ENCODE assay signal across 20 cellular contexts in the genomic region with DNA sequence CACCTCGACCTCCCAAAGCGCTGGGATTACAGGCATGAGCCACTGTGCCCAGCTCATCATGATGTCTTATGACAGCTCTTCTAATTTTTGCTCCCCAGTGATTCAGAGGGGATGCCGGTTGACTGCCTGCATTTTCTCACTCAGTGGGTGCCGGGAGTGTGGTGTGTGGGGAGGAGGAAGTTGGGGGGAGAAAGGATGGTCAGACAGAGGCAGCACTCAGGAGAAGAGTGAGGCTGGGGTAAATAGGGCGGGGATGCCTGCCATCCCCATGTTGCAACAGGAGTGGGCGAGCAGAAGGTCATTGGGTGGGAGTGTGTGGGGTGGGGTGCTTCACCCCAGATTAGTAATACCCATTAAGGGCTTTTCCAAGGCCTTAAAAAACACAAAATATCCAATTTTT. TPM values are rescaled to one million over a fixed set of nuclear protein-coding genes. Genes with fewer than 3 reads are reported as not detected.
A peak's percentile ranks its signal among the peaks of the same experiment; 100 is the strongest.
DNase-seq lines count a peak whose midpoint lies in the region; ATAC-seq and TF ChIP-seq lines count a peak whose summit lies in the region.
"Had no signal": no experiment of that assay in that cellular context is flagged by ENCODE, and none has a peak within 500 bp of the region (broad histone marks: within the 10 kb centered on the region; RNA-seq: fewer than 3 reads in every experiment).

No MANE protein-coding gene starts in this region.

- no peak for ATAC-seq in activated CD8-positive, alpha-beta T cell treated with anti-CD3 and anti-CD28 coated beads for 36 hours
- no peak for ATAC-seq in activated T-cell treated with anti-CD3 and anti-CD28 coated beads, Interleukin-2, amount 50 U/mL, for 72 hours (replicated peaks in 1 of 2)
- ATAC-seq: A549, GM12878 had no signal

- no peaks in the 10 kb centered on the region for H3K36me3 Mint-ChIP-seq in activated CD4-positive, alpha-beta T cell treated with anti-CD3 and anti-CD28 coated beads, Interleukin-2, amount 10 ng/mL, durations not matched to agents 24 days and 14 days (ENCODE audit: low read depth)
- H3K36me3 Mint-ChIP-seq in activated T-helper 1 cell treated with anti-CD3 and anti-CD28 coated beads, Interleukin-12 subunit alpha, Interleukin-12 subunit beta, Interleukin-2, Interleukin-4 antibody, amounts not matched to agents 30 ng/mL and 10 ng/mL and 1 ng/mL, durations not matched to agents 14 hours and 24 hours and 36 hours (ENCODE audit: low read depth): no peaks in the 10 kb centered on the region
- no peaks in the 10 kb centered on the region for H3K36me3 Mint-ChIP-seq in activated CD8-positive, alpha-beta T cell treated with anti-CD3 and anti-CD28 coated beads for 36 hours (ENCODE audit: low read depth)
- H3K36me3 Mint-ChIP-seq in activated T-cell treated with anti-CD3 and anti-CD28 coated beads, Interleukin-2, amount 50 U/mL, for 72 hours (ENCODE audit: insufficient read depth in 2 of 2): no peaks in the 10 kb centered on the region
- H3K36me3 Mint-ChIP-seq: CD4-positive, CD25-positive, alpha-beta regulatory T cell had no signal

- H3K4me3 Mint-ChIP-seq in activated CD4-positive, alpha-beta T cell treated with anti-CD3 and anti-CD28 coated beads, Interleukin-2, amount 10 ng/mL, durations not matched to agents 24 days and 14 days: no peak overlapping the region
- no peak overlapping the region for H3K4me3 Mint-ChIP-seq in activated T-helper 1 cell treated with anti-CD3 and anti-CD28 coated beads, Interleukin-12 subunit alpha, Interleukin-12 subunit beta, Interleukin-2, Interleukin-4 antibody, amounts not matched to agents 30 ng/mL and 10 ng/mL and 1 ng/mL, durations not matched to agents 14 hours and 24 hours and 36 hours
- no peak overlapping the region for H3K4me3 Mint-ChIP-seq in activated CD8-positive, alpha-beta T cell treated with anti-CD3 and anti-CD28 coated beads for 36 hours
- H3K4me3 Mint-ChIP-seq in activated T-cell treated with anti-CD3 and anti-CD28 coated beads, Interleukin-2, amount 50 U/mL, for 72 hours: no peak overlapping the region
- H3K4me3 Mint-ChIP-seq: CD4-positive, CD25-positive, alpha-beta regulatory T cell had no signal

- intact Hi-C loops in activated CD4-positive, alpha-beta T cell treated with anti-CD3 and anti-CD28 coated beads, Interleukin-2, amount 10 ng/mL, durations not matched to agents 24 days and 14 days (cut with micrococcal nuclease): no loop called here
- intact Hi-C loops in activated T-helper 1 cell treated with anti-CD3 and anti-CD28 coated beads, Interleukin-12 subunit alpha, Interleukin-12 subunit beta, Interleukin-2, Interleukin-4 antibody, amounts not matched to agents 30 ng/mL and 10 ng/mL and 1 ng/mL, durations not matched to agents 14 hours and 24 hours and 36 hours (cut with micrococcal nuclease): no loop called here
- intact Hi-C loops in activated CD8-positive, alpha-beta T cell treated with anti-CD3 and anti-CD28 coated beads for 36 hours (cut with micrococcal nuclease): no loop called here

- H3K4me1 Mint-ChIP-seq in activated CD4-positive, alpha-beta T cell treated with anti-CD3 and anti-CD28 coated beads, Interleukin-2, amount 10 ng/mL, durations not matched to agents 24 days and 14 days: peaks cover 2% of the 10 kb centered on the region
- H3K4me1 Mint-ChIP-seq in activated T-helper 1 cell treated with anti-CD3 and anti-CD28 coated beads, Interleukin-12 subunit alpha, Interleukin-12 subunit beta, Interleukin-2, Interleukin-4 antibody, amounts not matched to agents 30 ng/mL and 10 ng/mL and 1 ng/mL, durations not matched to agents 14 hours and 24 hours and 36 hours (ENCODE audit: low read depth): peaks cover 6% of the 10 kb centered on the region
- peaks cover 2% of the 10 kb centered on the region for H3K4me1 Mint-ChIP-seq in activated CD8-positive, alpha-beta T cell treated with anti-CD3 and anti-CD28 coated beads for 36 hours (ENCODE audit: low read depth)
- H3K4me1 Mint-ChIP-seq in activated T-cell treated with anti-CD3 and anti-CD28 coated beads, Interleukin-2, amount 50 U/mL, for 72 hours (ENCODE audit: low read depth): no peaks in the 10 kb centered on the region
- H3K4me1 Mint-ChIP-seq: CD4-positive, CD25-positive, alpha-beta regulatory T cell had no signal

- POLR2A ChIA-PET in activated CD8-positive, alpha-beta T cell treated with anti-CD3 and anti-CD28 coated beads for 36 hours (lab: Charles Lee): no interaction called here

- peaks cover 2% of the 10 kb centered on the region for H3K27me3 Mint-ChIP-seq in activated CD4-positive, alpha-beta T cell treated with anti-CD3 and anti-CD28 coated beads, Interleukin-2, amount 10 ng/mL, durations not matched to agents 24 days and 14 days
- no peaks in the 10 kb centered on the region for H3K27me3 Mint-ChIP-seq in activated T-helper 1 cell treated with anti-CD3 and anti-CD28 coated beads, Interleukin-12 subunit alpha, Interleukin-12 subunit beta, Interleukin-2, Interleukin-4 antibody, amounts not matched to agents 30 ng/mL and 10 ng/mL and 1 ng/mL, durations not matched to agents 14 hours and 24 hours and 36 hours (ENCODE audit: insufficient read depth)
- H3K27me3 Mint-ChIP-seq in activated CD8-positive, alpha-beta T cell treated with anti-CD3 and anti-CD28 coated beads for 36 hours: peaks cover 4% of the 10 kb centered on the region
- H3K27me3 Mint-ChIP-seq in activated T-cell treated with anti-CD3 and anti-CD28 coated beads, Interleukin-2, amount 50 U/mL, for 72 hours (ENCODE audit: low read depth): peaks cover 15% of the 10 kb centered on the region

- no peaks in the 10 kb centered on the region for H3K9me3 Mint-ChIP-seq in activated CD4-positive, alpha-beta T cell treated with anti-CD3 and anti-CD28 coated beads, Interleukin-2, amount 10 ng/mL, durations not matched to agents 24 days and 14 days
- H3K9me3 Mint-ChIP-seq in activated T-helper 1 cell treated with anti-CD3 and anti-CD28 coated beads, Interleukin-12 subunit alpha, Interleukin-12 subunit beta, Interleukin-2, Interleukin-4 antibody, amounts not matched to agents 30 ng/mL and 10 ng/mL and 1 ng/mL, durations not matched to agents 14 hours and 24 hours and 36 hours: no peaks in the 10 kb centered on the region
- H3K9me3 Mint-ChIP-seq in activated CD8-positive, alpha-beta T cell treated with anti-CD3 and anti-CD28 coated beads for 36 hours: no peaks in the 10 kb centered on the region
- no peaks in the 10 kb centered on the region for H3K9me3 Mint-ChIP-seq in activated T-cell treated with anti-CD3 and anti-CD28 coated beads, Interleukin-2, amount 50 U/mL, for 72 hours

- CTCF ChIA-PET in activated CD8-positive, alpha-beta T cell treated with anti-CD3 and anti-CD28 coated beads for 36 hours (lab: Charles Lee): no interaction called here

- TF ChIP-seq CTCF in activated CD8-positive, alpha-beta T cell treated with anti-CD3 and anti-CD28 coated beads for 36 hours (IDR thresholded peaks at IDR 0.05): no peak

- peak overlapping the region; percentile 64 for H3K27ac Mint-ChIP-seq in activated CD4-positive, alpha-beta T cell treated with anti-CD3 and anti-CD28 coated beads, Interleukin-2, amount 10 ng/mL, durations not matched to agents 24 days and 14 days
- H3K27ac Mint-ChIP-seq in activated T-helper 1 cell treated with anti-CD3 and anti-CD28 coated beads, Interleukin-12 subunit alpha, Interleukin-12 subunit beta, Interleukin-2, Interleukin-4 antibody, amounts not matched to agents 30 ng/mL and 10 ng/mL and 1 ng/mL, durations not matched to agents 14 hours and 24 hours and 36 hours: peak overlapping the region; percentile 16
- no peak overlapping the region for H3K27ac Mint-ChIP-seq in activated CD8-positive, alpha-beta T cell treated with anti-CD3 and anti-CD28 coated beads for 36 hours
- H3K27ac Mint-ChIP-seq in activated T-cell treated with anti-CD3 and anti-CD28 coated beads, Interleukin-2, amount 50 U/mL, for 72 hours: no peak overlapping the region
- H3K27ac Mint-ChIP-seq: CD4-positive, CD25-positive, alpha-beta regulatory T cell had no signal

- no peak for DNase-seq in activated CD4-positive, alpha-beta T cell treated with anti-CD3 and anti-CD28 coated beads, Interleukin-2, amount 10 ng/mL, durations not matched to agents 24 days and 14 days
- DNase-seq in activated CD4-positive, alpha-beta T cell treated with anti-CD3 and anti-CD28 coated beads for 48 hours: no peak
- DNase-seq in NOMO-1 (lab: John Stamatoyannopoulos, UW; ENCODE audit: unreplicated experiment in 2 of 2) (peak; percentile 47 to 83), foreskin melanocyte (no peak), OCI-M2 (lab: John Stamatoyannopoulos, UW; ENCODE audit: unreplicated experiment) (no peak)
- no peak for DNase-seq in activated T-helper 1 cell treated with anti-CD3 and anti-CD28 coated beads, Interleukin-12 subunit alpha, Interleukin-12 subunit beta, Interleukin-2, Interleukin-4 antibody, amounts not matched to agents 30 ng/mL and 10 ng/mL and 1 ng/mL, durations not matched to agents 14 hours and 24 hours and 36 hours (ENCODE audit: low spot score)
- DNase-seq in activated CD8-positive, alpha-beta T cell treated with anti-CD3 and anti-CD28 coated beads for 36 hours: no peak
- no peak for DNase-seq in activated T-cell treated with anti-CD3 and anti-CD28 coated beads, Interleukin-2, amount 50 U/mL, for 72 hours
- DNase-seq: Calu3; CD4-positive, CD25-positive, alpha-beta regulatory T cell; DMS79; IMR-90; NCI-H1105; NCI-H187; OCI-M1 had no signal

RNA-seq across cellular contexts. Expression of gene CCL24, which starts 3.5 kb away (rescaled TPM):
- total RNA-seq in activated CD4-positive, alpha-beta T cell treated with anti-CD3 and anti-CD28 coated beads, Interleukin-2, amount 10 ng/mL, durations not matched to agents 24 days and 14 days: not detected in 2 replicates
- not detected in 2 replicates for total RNA-seq in activated T-helper 1 cell treated with anti-CD3 and anti-CD28 coated beads, Interleukin-12 subunit alpha, Interleukin-12 subunit beta, Interleukin-2, Interleukin-4 antibody, amounts not matched to agents 30 ng/mL and 10 ng/mL and 1 ng/mL, durations not matched to agents 14 hours and 24 hours and 36 hours
- not detected for total RNA-seq in activated CD8-positive, alpha-beta T cell treated with anti-CD3 and anti-CD28 coated beads for 36 hours
- total RNA-seq in activated T-cell treated with anti-CD3 and anti-CD28 coated beads, Interleukin-2, amount 50 U/mL, for 72 hours: under 1 TPM in 1 of 2 donors, not detected in 1; 0.46 TPM
- total RNA-seq: CD4-positive, CD25-positive, alpha-beta regulatory T cell; G401; GM12878; IMR-90; NCI-H460; SK-MEL-5 had no signal

RNA-seq across cellular contexts. Expression of gene CCL26, which starts 45.1 kb away (rescaled TPM):
- total RNA-seq in activated CD4-positive, alpha-beta T cell treated with anti-CD3 and anti-CD28 coated beads, Interleukin-2, amount 10 ng/mL, durations not matched to agents 24 days and 14 days: not detected in 2 replicates
- total RNA-seq in activated T-helper 1 cell treated with anti-CD3 and anti-CD28 coated beads, Interleukin-12 subunit alpha, Interleukin-12 subunit beta, Interleukin-2, Interleukin-4 antibody, amounts not matched to agents 30 ng/mL and 10 ng/mL and 1 ng/mL, durations not matched to agents 14 hours and 24 hours and 36 hours: not detected in 2 replicates
- total RNA-seq in activated CD8-positive, alpha-beta T cell treated with anti-CD3 and anti-CD28 coated beads for 36 hours: not detected
- 1 to 10 TPM in 1 of 2 donors, not detected in 1; 1.2 TPM for total RNA-seq in activated T-cell treated with anti-CD3 and anti-CD28 coated beads, Interleukin-2, amount 50 U/mL, for 72 hours
- total RNA-seq: Calu3; CD4-positive, CD25-positive, alpha-beta regulatory T cell; G401; GM12878; IMR-90; SK-MEL-5 had no signal

Comparison
In these comparisons a context has a peak if more than half of its experiments do, and no peak if none do; other contexts are left out.
1. DNase-seq: peak in NOMO-1 (2 of 2); none in activated CD4-positive, alpha-beta T cell treated with anti-CD3 and anti-CD28 coated beads, Interleukin-2, amount 10 ng/mL, durations not matched to agents 24 days and 14 days (single experiment), activated CD4-positive, alpha-beta T cell treated with anti-CD3 and anti-CD28 coated beads for 48 hours (single experiment), activated T-helper 1 cell treated with anti-CD3 and anti-CD28 coated beads, Interleukin-12 subunit alpha, Interleukin-12 subunit beta, Interleukin-2, Interleukin-4 antibody, amounts not matched to agents 30 ng/mL and 10 ng/mL and 1 ng/mL, durations not matched to agents 14 hours and 24 hours and 36 hours (single experiment), foreskin melanocyte (single experiment), activated CD8-positive, alpha-beta T cell treated with anti-CD3 and anti-CD28 coated beads for 36 hours (single experiment), OCI-M2 (single experiment) and activated T-cell treated with anti-CD3 and anti-CD28 coated beads, Interleukin-2, amount 50 U/mL, for 72 hours (0 of 2).
2. H3K27ac Mint-ChIP-seq: peak in activated CD4-positive, alpha-beta T cell treated with anti-CD3 and anti-CD28 coated beads, Interleukin-2, amount 10 ng/mL, durations not matched to agents 24 days and 14 days (single experiment) and activated T-helper 1 cell treated with anti-CD3 and anti-CD28 coated beads, Interleukin-12 subunit alpha, Interleukin-12 subunit beta, Interleukin-2, Interleukin-4 antibody, amounts not matched to agents 30 ng/mL and 10 ng/mL and 1 ng/mL, durations not matched to agents 14 hours and 24 hours and 36 hours (single experiment); none in activated CD8-positive, alpha-beta T cell treated with anti-CD3 and anti-CD28 coated beads for 36 hours (single experiment) and activated T-cell treated with anti-CD3 and anti-CD28 coated beads, Interleukin-2, amount 50 U/mL, for 72 hours (single experiment).